9 cellular contexts compared by ENCODE assay signal in genomic region chr7:32347244-32347828, GRCh38.
DNase-seq lines count a peak whose midpoint lies in the region; ATAC-seq, FAIRE-seq and TF ChIP-seq lines count a peak whose summit lies in the region.
"Had no signal": no experiment of that assay in that cellular context is flagged by ENCODE, and none has a peak within 500 bp of the region (broad histone marks: within the 10 kb centered on the region; RNA-seq: fewer than 3 reads in every experiment).

No MANE protein-coding gene starts in this region.

- H3K27ac ChIP-seq in astrocyte (ENCODE audit: low read depth, low read length), result no peak overlapping the region

- no peaks in the 10 kb centered on the region for H3K4me1 Mint-ChIP-seq in activated naive CD4-positive, alpha-beta T cell treated with anti-CD3 and anti-CD28 coated beads, Interleukin-2, amount 10 ng/mL, durations not matched to agents 7 days and 5 days
- H3K4me1 Mint-ChIP-seq in astrocyte (ENCODE audit: low read depth, unreplicated experiment), result no peaks in the 10 kb centered on the region
- H3K4me1 Mint-ChIP-seq: activated naive CD4-positive, alpha-beta T cell treated with anti-CD3 and anti-CD28 coated beads, Interleukin-2, amount 50 U/mL, for 24 hours had no signal

- no peak for FAIRE-seq in astrocyte (lab: Jason Lieb, UNC)

- H3K27me3 ChIP-seq in astrocyte (ENCODE audit: insufficient read depth, low read length), result no peaks in the 10 kb centered on the region

- H3K4me3 Mint-ChIP-seq in activated naive CD4-positive, alpha-beta T cell treated with anti-CD3 and anti-CD28 coated beads, Interleukin-2, amount 10 ng/mL, durations not matched to agents 7 days and 5 days, result no peak overlapping the region
- no peak overlapping the region for H3K4me3 Mint-ChIP-seq in astrocyte (ENCODE audit: unreplicated experiment)
- H3K4me3 Mint-ChIP-seq: activated naive CD4-positive, alpha-beta T cell treated with anti-CD3 and anti-CD28 coated beads, Interleukin-2, amount 50 U/mL, for 24 hours had no signal

- H3K4me2 ChIP-seq in astrocyte (ENCODE audit: low read length), result no peak overlapping the region

- H3K9me3 ChIP-seq in astrocyte (ENCODE audit: insufficient read depth, low read depth, low read length), result no peaks in the 10 kb centered on the region

- TF ChIP-seq CTCF in astrocyte (IDR thresholded peaks at IDR 0.05; ENCODE audit: insufficient read depth, low read depth, low read length), result peak; percentile 73

- CTCF ChIA-PET in activated naive CD4-positive, alpha-beta T cell treated with anti-CD3 and anti-CD28 coated beads, Interleukin-2, amount 10 ng/mL, durations not matched to agents 7 days and 5 days (lab: Charles Lee), result interaction anchor here (0.8 to 2.0 kb wide), 8 partner anchors 8 to 145 kb away, joined by 3 to 24 read pairs (median 3); no protein-coding TSS in a partner anchor

- no peaks in the 10 kb centered on the region for H3K36me3 Mint-ChIP-seq in activated naive CD4-positive, alpha-beta T cell treated with anti-CD3 and anti-CD28 coated beads, Interleukin-2, amount 10 ng/mL, durations not matched to agents 7 days and 5 days
- H3K36me3 Mint-ChIP-seq in astrocyte (ENCODE audit: low read depth, unreplicated experiment), result no peaks in the 10 kb centered on the region
- H3K36me3 Mint-ChIP-seq: activated naive CD4-positive, alpha-beta T cell treated with anti-CD3 and anti-CD28 coated beads, Interleukin-2, amount 50 U/mL, for 24 hours had no signal

- no peaks in the 10 kb centered on the region for H3K9me3 Mint-ChIP-seq in activated naive CD4-positive, alpha-beta T cell treated with anti-CD3 and anti-CD28 coated beads, Interleukin-2, amount 10 ng/mL, durations not matched to agents 7 days and 5 days
- H3K9me3 Mint-ChIP-seq in astrocyte (ENCODE audit: unreplicated experiment), result no peaks in the 10 kb centered on the region
- H3K9me3 Mint-ChIP-seq: activated naive CD4-positive, alpha-beta T cell treated with anti-CD3 and anti-CD28 coated beads, Interleukin-2, amount 50 U/mL, for 24 hours had no signal

- no peaks in the 10 kb centered on the region for H3K36me3 ChIP-seq in astrocyte (ENCODE audit: insufficient read depth, low read length)

- H3K9ac ChIP-seq in astrocyte (ENCODE audit: low read length), result no peak overlapping the region

- no peaks in the 10 kb centered on the region for H4K20me1 ChIP-seq in astrocyte (ENCODE audit: insufficient read depth, low read length)

- in situ Hi-C loops in KBM-7 (cut with MboI; ENCODE audit: low pct_unique_long_range_greater_than_20kb, low sequenced_read_pairs), result no loop called here

- DNase-seq in activated naive CD4-positive, alpha-beta T cell treated with anti-CD3 and anti-CD28 coated beads, Interleukin-2, amount 10 ng/mL, durations not matched to agents 7 days and 5 days, result peak; percentile 52
- no peak for DNase-seq in activated naive CD4-positive, alpha-beta T cell treated with Interleukin-2 at 50 U/mL for 16 hours
- peak; percentile 38 for DNase-seq in KBM-7
- DNase-seq in astrocyte (ENCODE audit: low read depth), result no peak
- DNase-seq in myocyte (ENCODE audit: low read depth), result peak; percentile 33
- no peak for DNase-seq in GM19240 (ENCODE audit: insufficient read length, low spot score)

- ATAC-seq in HG03175 (IDR thresholded peaks at IDR 0.05; ENCODE audit: unreplicated experiment), result no peak
- ATAC-seq in GM19328 (IDR thresholded peaks at IDR 0.05; ENCODE audit: unreplicated experiment), result no peak

- H2AFZ ChIP-seq in astrocyte (ENCODE audit: low read depth, low read length), result no peak overlapping the region

- H3K79me2 ChIP-seq in astrocyte (ENCODE audit: insufficient read depth, low read length), result no peaks in the 10 kb centered on the region

- H3K4me3 ChIP-seq in astrocyte (ENCODE audit: insufficient read depth, low read depth, low read length), result no peak overlapping the region

- no peaks in the 10 kb centered on the region for H3K4me1 ChIP-seq in astrocyte (ENCODE audit: insufficient read depth, low read length)

- H3K27me3 Mint-ChIP-seq in activated naive CD4-positive, alpha-beta T cell treated with anti-CD3 and anti-CD28 coated beads, Interleukin-2, amount 10 ng/mL, durations not matched to agents 7 days and 5 days, result no peaks in the 10 kb centered on the region
- no peaks in the 10 kb centered on the region for H3K27me3 Mint-ChIP-seq in astrocyte (ENCODE audit: low read depth, unreplicated experiment)

- no peak overlapping the region for H3K27ac Mint-ChIP-seq in activated naive CD4-positive, alpha-beta T cell treated with anti-CD3 and anti-CD28 coated beads, Interleukin-2, amount 10 ng/mL, durations not matched to agents 7 days and 5 days
- no peak overlapping the region for H3K27ac Mint-ChIP-seq in astrocyte (ENCODE audit: unreplicated experiment)
- H3K27ac Mint-ChIP-seq: activated naive CD4-positive, alpha-beta T cell treated with anti-CD3 and anti-CD28 coated beads, Interleukin-2, amount 50 U/mL, for 24 hours had no signal

Comparison
In these comparisons a context has a peak if more than half of its experiments do, and no peak if none do; other contexts are left out.
1. DNase-seq: peak in activated naive CD4-positive, alpha-beta T cell treated with anti-CD3 and anti-CD28 coated beads, Interleukin-2, amount 10 ng/mL, durations not matched to agents 7 days and 5 days (single experiment), KBM-7 (single experiment) and myocyte (single experiment); none in activated naive CD4-positive, alpha-beta T cell treated with Interleukin-2 at 50 U/mL for 16 hours (single experiment), astrocyte (single experiment) and GM19240 (single experiment).